Comparison of ENCODE assay signal across 8 cellular contexts in the genomic region with DNA sequence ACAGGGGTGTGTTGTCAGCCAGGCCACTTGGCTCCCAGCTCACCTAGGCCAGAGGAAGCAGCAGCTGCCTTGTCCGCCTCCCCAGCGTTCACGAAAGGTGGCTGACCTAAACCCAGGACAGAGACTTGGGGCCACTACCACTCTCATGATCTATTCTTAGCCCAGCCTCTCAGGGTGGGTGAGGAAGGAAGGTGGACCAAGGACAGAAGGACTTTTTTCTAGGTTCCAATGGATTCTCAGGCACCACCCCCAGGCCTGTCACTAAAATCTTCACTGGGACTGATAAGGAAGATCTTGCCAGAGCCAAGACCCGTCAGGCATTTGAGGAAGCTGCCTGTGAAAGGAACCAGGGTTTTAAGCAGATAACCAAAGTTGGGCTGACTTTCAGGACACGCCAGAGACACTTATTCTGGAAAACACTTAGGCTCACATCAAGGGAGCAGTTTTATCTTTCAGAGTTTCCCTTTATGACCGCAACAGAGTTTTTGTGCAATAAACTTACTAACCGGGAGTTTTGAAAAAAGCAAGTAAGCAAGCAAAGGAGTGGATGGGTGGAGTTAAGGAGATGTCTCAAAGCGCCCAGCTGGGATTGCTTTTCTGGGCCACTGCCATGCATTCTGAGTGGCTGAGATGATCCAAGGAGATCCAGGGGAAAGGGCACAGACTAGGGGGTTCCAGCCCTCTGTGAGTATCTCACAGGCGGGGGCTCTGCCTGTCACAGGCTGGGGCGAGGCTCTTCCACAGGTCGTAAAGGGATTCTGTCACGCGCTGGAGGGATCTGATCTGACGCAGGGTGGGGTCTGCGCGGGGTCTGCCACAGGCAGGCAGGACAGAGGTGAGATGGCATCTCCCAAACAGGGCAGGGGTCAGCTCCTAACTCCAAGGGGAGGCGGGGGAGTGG. TPM values are rescaled to one million over a fixed set of nuclear protein-coding genes. Genes with fewer than 3 reads are reported as not detected.
DNase-seq lines count a peak whose midpoint lies in the region; ATAC-seq and TF ChIP-seq lines count a peak whose summit lies in the region.

No MANE protein-coding gene starts in this region.

- H3K27ac ChIP-seq in PC-9 (no peak overlapping the region), dorsolateral prefrontal cortex (peak overlapping the region in 19 of 59 donors; percentile 51 to 93 (median 80)), lower lobe of right lung (peak overlapping the region; percentile 80), tibial artery (peak overlapping the region; percentile 69 to 70)

- H3K4me1 ChIP-seq in PC-9 (replicated peaks; ENCODE audit: insufficient read depth), result peaks cover 10% of the 10 kb centered on the region
- peaks cover 13% of the 10 kb centered on the region for H3K4me1 ChIP-seq in lower lobe of right lung
- peaks cover 0 to 23% (median 16%) of the 10 kb centered on the region in 4 donors for H3K4me1 ChIP-seq in tibial artery

- POLR2A ChIA-PET in PC-9 (lab: Charles Lee; ENCODE audit: unreplicated experiment), result no interaction called here

- H3K9me3 ChIP-seq in PC-9 (ENCODE audit: insufficient read depth, low read depth), result no peaks in the 10 kb centered on the region
- H3K9me3 ChIP-seq in lower lobe of right lung, result no peaks in the 10 kb centered on the region
- H3K9me3 ChIP-seq in tibial artery, result no peaks in the 10 kb centered on the region

- BruUV-seq in PC-9 (replicated peaks; lab: Mats Ljungman, UMichigan), result TSS peak; percentile 56

- no peaks in the 10 kb centered on the region for H4K20me1 ChIP-seq in PC-9 (ENCODE audit: insufficient read depth)

- CTCF ChIA-PET in PC-9 (lab: Charles Lee), result interaction anchor here (0.9 to 2.6 kb wide), 3 partner anchors 17 to 115 kb away, joined by 4 to 28 read pairs (median 5); no protein-coding TSS in a partner anchor

- ATAC-seq in lower lobe of right lung (peak; percentile 29), GM19351 (IDR thresholded peaks at IDR 0.05; ENCODE audit: unreplicated experiment) (no peak)

- no peaks in the 10 kb centered on the region for H3K36me3 ChIP-seq in PC-9 (ENCODE audit: low read depth)
- peaks cover 12% of the 10 kb centered on the region for H3K36me3 ChIP-seq in lower lobe of right lung
- peaks cover 0 to 16% (median 6%) of the 10 kb centered on the region in 3 donors for H3K36me3 ChIP-seq in tibial artery

- DNase-seq in stimulated activated CD4-positive, alpha-beta T cell treated with anti-CD3 and anti-CD28 coated beads, Interleukin-15, amount 100 ng/mL, for 24 hours, result peak; percentile 9
- DNase-seq in stimulated activated CD4-positive, alpha-beta T cell treated with anti-CD3 and anti-CD28 coated beads, Interleukin-12 subunit alpha, Interleukin-12 subunit beta, amount 100 ng/mL, for 4 hours, result no peak
- peak in 1 of 2 experiments; percentile 16 for DNase-seq in PC-9
- DNase-seq in dorsolateral prefrontal cortex, result peak in 1 of 10 donors; percentile 14
- no peak for DNase-seq in lower lobe of right lung
- DNase-seq in tibial artery, result peak in 1 of 2 donors; percentile 26
- DNase-seq in NCI-H1930 (lab: John Stamatoyannopoulos, UW), result no peak

- no peaks in the 10 kb centered on the region for H3K27me3 ChIP-seq in PC-9 (ENCODE audit: insufficient read depth, low read depth)
- no peaks in the 10 kb centered on the region for H3K27me3 ChIP-seq in dorsolateral prefrontal cortex
- H3K27me3 ChIP-seq in lower lobe of right lung (ENCODE audit: low read depth), result peaks cover under 1% of the 10 kb centered on the region
- H3K27me3 ChIP-seq in tibial artery, result no peaks in the 10 kb centered on the region

- intact Hi-C loops in PC-9 (cut with micrococcal nuclease; ENCODE audit: unreplicated experiment) (loop anchor here (2.0 to 10.0 kb wide), 2 partner anchors 155 to 193 kb away; no protein-coding TSS in a partner anchor), dorsolateral prefrontal cortex (cut with DNase I) (loop anchor here (2.0 to 5.0 kb wide), 4 partner anchors 95 to 853 kb away; a partner anchor contains a TSS), lower lobe of right lung (cut with DNase I) (loop anchor here (5.0 kb wide), 1 partner anchor 93 kb away; no protein-coding TSS in a partner anchor), tibial artery (cut with DNase I; ENCODE audit: low total_unique reads) (loop anchor here (5.0 kb wide), 2 partner anchors 193 to 577 kb away; a partner anchor contains a TSS)

- H3K4me2 ChIP-seq in PC-9, result peak overlapping the region; percentile 93

- peaks cover 3% of the 10 kb centered on the region; the same call in 1 of the 2 replicates for H3K79me2 ChIP-seq in PC-9 (ENCODE audit: low read depth)

- peak overlapping the region; percentile 69 for H3K4me3 ChIP-seq in PC-9
- H3K4me3 ChIP-seq in dorsolateral prefrontal cortex, result peak overlapping the region; percentile 67 to 100 (median 95)
- H3K4me3 ChIP-seq in lower lobe of right lung, result peak overlapping the region; percentile 99
- peak overlapping the region; percentile 78 to 95 for H3K4me3 ChIP-seq in tibial artery

- peak overlapping the region; percentile 91 for H2AFZ ChIP-seq in PC-9

- TF ChIP-seq CTCF in PC-9 (conservative IDR thresholded peaks at IDR 0.05) (no peak), dorsolateral prefrontal cortex (IDR thresholded peaks at IDR 0.05 in 54 of 56, conservative IDR thresholded peaks at IDR 0.05 in 2 of 56; ENCODE audit: low read depth in 1 of 56, partially characterized antibody in 56 of 56) (no peak), lower lobe of right lung (IDR thresholded peaks at IDR 0.05) (no peak), tibial artery (IDR thresholded peaks at IDR 0.05) (no peak)

- H3K9me2 ChIP-seq in PC-9 (ENCODE audit: insufficient read depth), result no peaks in the 10 kb centered on the region

- no peaks in the 10 kb centered on the region for H3F3A ChIP-seq in PC-9 (ENCODE audit: insufficient read depth, low read depth)

RNA-seq across cellular contexts. Expression of a gene that starts 1.0 kb away (rescaled TPM):
- total RNA-seq in PC-9 (2021) (6.1 and 7.4 TPM in 2 replicates), dorsolateral prefrontal cortex (10 to 100 TPM; 10.8 to 20.4 (median 16.2) TPM), lower lobe of right lung (9.3 TPM)

RNA-seq across cellular contexts. Expression of a gene that starts 26.8 kb away (rescaled TPM):
- total RNA-seq in PC-9 (2021), result not detected in 2 replicates
- total RNA-seq in dorsolateral prefrontal cortex, result not detected
- not detected for total RNA-seq in lower lobe of right lung

RNA-seq across cellular contexts. Expression of a gene that starts 45.5 kb away (rescaled TPM):
- total RNA-seq in PC-9 (2021) (0.13 and 0.58 TPM in 2 replicates), dorsolateral prefrontal cortex (1 to 10 TPM in 28 of 120 experiments, under 1 TPM in 91, not detected in 1; 0.14 to 2.0 (median 0.71) TPM), lower lobe of right lung (0.18 TPM)
